ENCODE assay signal across 12 cellular contexts in genomic region chr9:97563458-97564135, GRCh38.
DNase-seq lines count a peak whose midpoint lies in the region; ATAC-seq, FAIRE-seq and TF ChIP-seq lines count a peak whose summit lies in the region.
"Had no signal": no experiment of that assay in that cellular context is flagged by ENCODE, and none has a peak within 500 bp of the region (broad histone marks: within the 10 kb centered on the region; RNA-seq: fewer than 3 reads in every experiment).

No MANE protein-coding gene starts in this region.

- DNase-seq in COR-L47 (lab: John Stamatoyannopoulos, UW) (peak; percentile 43), glomerular endothelial cell (ENCODE audit: extremely low read depth, low read depth, low spot score) (peak; percentile 22), sciatic nerve (ENCODE audit: low spot score) (peak; percentile 53), A673 (ENCODE audit: low spot score) (no peak), GM12891 (ENCODE audit: insufficient read length, low spot score) (no peak), T-helper 1 cell (no peak)
- DNase-seq: activated naive CD4-positive, alpha-beta T cell; NCI-H82; upper lobe of left lung had no signal

- intact Hi-C loops in sciatic nerve (cut with DNase I) (no loop called here), A673 (cut with micrococcal nuclease; ENCODE audit: unreplicated experiment) (no loop called here)

- H3K27ac ChIP-seq in A673 (ENCODE audit: low read depth, low read length, poor library complexity, severe bottlenecking): no peak overlapping the region
- H3K27ac ChIP-seq: SK-N-MC had no signal

- no TSS peak for BruUV-seq in A673 (replicated peaks; lab: Mats Ljungman, UMichigan)

- POLR2A ChIA-PET in A673 (lab: Charles Lee; ENCODE audit: low non-redundant PET): no interaction called here

- TF ChIP-seq POLR2A in GM12891 (IDR thresholded peaks at IDR 0.05; ENCODE audit: low read depth, low read length): no peak

- peak; percentile 30 for ATAC-seq in SK-N-SH treated with all-trans-retinoic acid at 6 μM for 48 hours
- peak; percentile 59 for ATAC-seq in sciatic nerve
- ATAC-seq in HG02642 (IDR thresholded peaks at IDR 0.05; ENCODE audit: poor library complexity, unreplicated experiment): no peak

- no peaks in the 10 kb centered on the region for H3K27me3 ChIP-seq in A673 (replicated peaks; ENCODE audit: insufficient read depth, low read depth, low read length, poor library complexity)
- H3K27me3 ChIP-seq: upper lobe of left lung had no signal

- no peaks in the 10 kb centered on the region for H3K9me3 ChIP-seq in A673 (ENCODE audit: low read depth, low read length, poor library complexity, severe bottlenecking)
- H3K9me3 ChIP-seq: upper lobe of left lung had no signal

- H3K4me1 ChIP-seq in A673 (ENCODE audit: insufficient read depth, low read length, poor library complexity, severe bottlenecking): no peaks in the 10 kb centered on the region

- H3K4me3 ChIP-seq in A673 (ENCODE audit: low read depth, low read length, poor library complexity, severe bottlenecking): no peak overlapping the region
- H3K4me3 ChIP-seq: SK-N-MC, upper lobe of left lung had no signal

- no peak for TF ChIP-seq CTCF in A673 (conservative IDR thresholded peaks at IDR 0.05; ENCODE audit: low read depth, low read length)

- CTCF ChIA-PET in A673 (lab: Charles Lee): no interaction called here

- FAIRE-seq in GM12891 (lab: Jason Lieb, UNC): no peak

- no peaks in the 10 kb centered on the region for H3K36me3 ChIP-seq in A673 (ENCODE audit: insufficient read depth, low read length, poor library complexity, severe bottlenecking)

TF ChIP-seq in SK-N-SH treated with all-trans-retinoic acid at 6 μM for 48 hours, 23 proteins besides CTCF, POLR2A, EP300 and RAD21:
- TF ChIP-seq RARB (CRISPR knock-in tag; IDR thresholded peaks at IDR 0.05) (no peak), ZC3H10 (CRISPR knock-in tag; IDR thresholded peaks at IDR 0.05) (no peak), ARNTL (CRISPR knock-in tag; IDR thresholded peaks at IDR 0.05; ENCODE audit: borderline replicate concordance, low read depth) (no peak), TSHZ2 (CRISPR knock-in tag; IDR thresholded peaks at IDR 0.05) (peak; percentile 16; the same call in 1 of the 2 replicates)

TF ChIP-seq in GM12891, 5 proteins besides CTCF, POLR2A, EP300 and RAD21:
- TF ChIP-seq POLR2AphosphoS5 (IDR thresholded peaks at IDR 0.05; ENCODE audit: low read depth, low read length): no peak
- TF ChIP-seq POU2F2 (IDR thresholded peaks at IDR 0.05; ENCODE audit: low read depth, low read length): no peak
- TF ChIP-seq SPI1 (IDR thresholded peaks at IDR 0.05; ENCODE audit: low read depth, low read length): no peak
- TF ChIP-seq PAX5 (IDR thresholded peaks at IDR 0.05; ENCODE audit: insufficient read depth, low read length, severe bottlenecking): no peak
- TF ChIP-seq TAF1 (IDR thresholded peaks at IDR 0.05; ENCODE audit: low read depth, low read length): no peak

Comparison
In these comparisons a context has a peak if more than half of its experiments do, and no peak if none do; other contexts are left out.
1. DNase-seq: peak in COR-L47 (single experiment), glomerular endothelial cell (single experiment) and sciatic nerve (single experiment); none in A673 (single experiment), GM12891 (single experiment) and T-helper 1 cell (0 of 5).